8 cellular contexts compared by ENCODE assay signal in the genomic region with DNA sequence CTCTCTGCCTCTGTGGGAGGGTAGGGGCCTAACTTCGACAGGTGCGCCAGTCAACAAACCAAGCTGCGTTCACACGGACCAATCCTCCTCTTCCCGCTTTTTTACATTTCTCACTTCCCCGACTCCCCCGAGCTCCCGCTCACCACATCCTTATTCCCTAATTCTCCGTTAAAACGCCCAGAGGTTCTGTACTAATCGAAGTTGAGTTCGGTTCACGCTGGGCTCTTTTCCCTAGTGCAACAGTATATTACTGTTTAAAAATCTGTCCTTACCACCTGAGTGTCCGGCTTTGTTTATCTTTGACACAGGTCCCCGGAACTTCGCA. TPM values are rescaled to one million over a fixed set of nuclear protein-coding genes. Genes with fewer than 3 reads are reported as not detected.
DNase-seq lines count a peak whose midpoint lies in the region; ATAC-seq and TF ChIP-seq lines count a peak whose summit lies in the region.

No MANE protein-coding gene starts in this region.

- peaks cover 5% of the 10 kb centered on the region for H3K79me1 ChIP-seq in trophoblast cell (ENCODE audit: low read length)

- peak overlapping the region; percentile 82 for H3K27ac Mint-ChIP-seq in activated CD8-positive, alpha-beta T cell treated with anti-CD3 and anti-CD28 coated beads, Interleukin-2, amount 10 ng/mL, durations not matched to agents 7 days and 5 days

- H4K8ac ChIP-seq in trophoblast cell (ENCODE audit: low read depth, low read length): peak overlapping the region; percentile 99

- peak overlapping the region; percentile 91 for H2BK120ac ChIP-seq in trophoblast cell (ENCODE audit: insufficient read depth, low read length, poor library complexity)

- H3K27me3 ChIP-seq in Loucy (ENCODE audit: insufficient read depth, low read length, poor library complexity, severe bottlenecking): no peaks in the 10 kb centered on the region
- H3K27me3 ChIP-seq in trophoblast cell (ENCODE audit: insufficient read depth, low read length): no peaks in the 10 kb centered on the region

- peaks cover 52% of the 10 kb centered on the region for H3K4me1 Mint-ChIP-seq in activated CD8-positive, alpha-beta T cell treated with anti-CD3 and anti-CD28 coated beads, Interleukin-2, amount 10 ng/mL, durations not matched to agents 7 days and 5 days (ENCODE audit: low read depth)

- no peaks in the 10 kb centered on the region for H3K27me3 Mint-ChIP-seq in activated CD8-positive, alpha-beta T cell treated with anti-CD3 and anti-CD28 coated beads, Interleukin-2, amount 10 ng/mL, durations not matched to agents 7 days and 5 days (ENCODE audit: low read depth)

- CTCF ChIA-PET in activated CD8-positive, alpha-beta T cell treated with anti-CD3 and anti-CD28 coated beads, Interleukin-2, amount 10 ng/mL, durations not matched to agents 7 days and 5 days (lab: Charles Lee): interaction anchor here (1.0 to 1.6 kb wide), 4 partner anchors 15 to 55 kb away, joined by 3 to 6 read pairs (median 4); partner anchors contain the start of gene WDR33

- H3K4me3 ChIP-seq in Loucy (ENCODE audit: low read length, poor library complexity, severe bottlenecking): peak overlapping the region; percentile 98
- H3K4me3 ChIP-seq in fibroblast of the aortic adventitia (ENCODE audit: low read depth, low read length): peak overlapping the region; percentile 92
- H3K4me3 ChIP-seq in trophoblast cell (ENCODE audit: low read depth, low read length): peak overlapping the region; percentile 95

- H2BK5ac ChIP-seq in trophoblast cell (ENCODE audit: low read depth, low read length, poor library complexity): peak overlapping the region; percentile 64

- H2AFZ ChIP-seq in Loucy (ENCODE audit: low read length): peak overlapping the region; percentile 80; the same call in 1 of the 2 replicates
- H2AFZ ChIP-seq in trophoblast cell (ENCODE audit: insufficient read depth, low read length, poor library complexity): peak overlapping the region; percentile 93

- peak overlapping the region; percentile 97 for H3K9ac ChIP-seq in Loucy (ENCODE audit: low read depth, low read length, poor library complexity, severe bottlenecking)
- peak overlapping the region; percentile 87 for H3K9ac ChIP-seq in trophoblast cell (ENCODE audit: low read length)

- H3K36me3 Mint-ChIP-seq in activated CD8-positive, alpha-beta T cell treated with anti-CD3 and anti-CD28 coated beads, Interleukin-2, amount 10 ng/mL, durations not matched to agents 7 days and 5 days (ENCODE audit: low read depth): peaks cover 24% of the 10 kb centered on the region

- H3K4me2 ChIP-seq in Loucy (ENCODE audit: low read depth, low read length, poor library complexity, severe bottlenecking): peak overlapping the region; percentile 98
- H3K4me2 ChIP-seq in trophoblast cell (ENCODE audit: low read length): peak overlapping the region; percentile 88

- peak overlapping the region; percentile 97 for H3K18ac ChIP-seq in trophoblast cell (ENCODE audit: low read length)

- peaks cover 51% of the 10 kb centered on the region for H4K20me1 ChIP-seq in Loucy (ENCODE audit: insufficient read depth, low read length, poor library complexity, severe bottlenecking)

- peaks cover 31% of the 10 kb centered on the region for H3K4me1 ChIP-seq in Loucy (ENCODE audit: insufficient read depth, low read length, poor library complexity, severe bottlenecking)
- peaks cover 11 to 14% of the 10 kb centered on the region in 2 experiments for H3K4me1 ChIP-seq in trophoblast cell (ENCODE audit: control insufficient read depth in 1 of 2, insufficient read depth in 2 of 2, low read length in 2 of 2)

- H3K9me3 ChIP-seq in Loucy (ENCODE audit: insufficient read depth, low read depth, low read length) (no peaks in the 10 kb centered on the region), trophoblast cell (ENCODE audit: insufficient read depth, low read depth, low read length) (no peaks in the 10 kb centered on the region)

- peak; percentile 34 for DNase-seq in stimulated activated CD4-positive, alpha-beta T cell treated with anti-CD3 and anti-CD28 coated beads, Interleukin-15, amount 100 ng/mL, for 24 hours
- DNase-seq in stimulated activated CD4-positive, alpha-beta T cell treated with anti-CD3 and anti-CD28 coated beads, Interleukin-4, amount 100 ng/mL, for 4 hours: no peak
- peak; percentile 48 for DNase-seq in activated CD8-positive, alpha-beta T cell treated with anti-CD3 and anti-CD28 coated beads, Interleukin-2, amount 10 ng/mL, durations not matched to agents 7 days and 5 days
- DNase-seq in fibroblast of the aortic adventitia (ENCODE audit: low read depth) (peak; percentile 26), trophoblast cell (no peak), medulla oblongata (ENCODE audit: extremely low spot score) (no peak)

- peak overlapping the region; percentile 87 for H3K4me3 Mint-ChIP-seq in activated CD8-positive, alpha-beta T cell treated with anti-CD3 and anti-CD28 coated beads, Interleukin-2, amount 10 ng/mL, durations not matched to agents 7 days and 5 days

- no peaks in the 10 kb centered on the region for H3K9me3 Mint-ChIP-seq in activated CD8-positive, alpha-beta T cell treated with anti-CD3 and anti-CD28 coated beads, Interleukin-2, amount 10 ng/mL, durations not matched to agents 7 days and 5 days (ENCODE audit: insufficient read depth)

- H2BK12ac ChIP-seq in trophoblast cell (ENCODE audit: low read length): no peak overlapping the region

- H3F3A ChIP-seq in Loucy (ENCODE audit: low read depth): no peaks in the 10 kb centered on the region

- no CpG with 5 or more reads among the region's 16 CpGs for WGBS in trophoblast cell (ENCODE audit: extremely low coverage, insufficient coverage, insufficient read length)

- H3K4ac ChIP-seq in trophoblast cell (ENCODE audit: low read depth, low read length): peak overlapping the region; percentile 93

- POLR2A ChIA-PET in activated CD8-positive, alpha-beta T cell treated with anti-CD3 and anti-CD28 coated beads, Interleukin-2, amount 10 ng/mL, durations not matched to agents 7 days and 5 days (lab: Charles Lee): interaction anchor here (1.0 to 1.9 kb wide), 6 partner anchors 13 to 234 kb away, joined by 3 to 8 read pairs (median 5); partner anchors contain the start of genes UGGT1 and WDR33

- H3K23ac ChIP-seq in trophoblast cell (ENCODE audit: low read length): no peak overlapping the region

- peaks cover 9% of the 10 kb centered on the region; the same call in 1 of the 2 replicates for H3K36me3 ChIP-seq in Loucy (ENCODE audit: insufficient read depth, low read length)
- H3K36me3 ChIP-seq in trophoblast cell (ENCODE audit: control insufficient read depth in 1 of 2, insufficient read depth in 2 of 2, low read length in 2 of 2): peaks cover 5 to 6% of the 10 kb centered on the region in 2 experiments

- TF ChIP-seq CTCF in Loucy (conservative IDR thresholded peaks at IDR 0.05; ENCODE audit: low read length) (no peak), fibroblast of the aortic adventitia (IDR thresholded peaks at IDR 0.05; ENCODE audit: insufficient read depth, low read length) (no peak)

- peak overlapping the region; percentile 93 for H4K12ac ChIP-seq in trophoblast cell (ENCODE audit: low read depth, low read length)

- H3K79me2 ChIP-seq in Loucy (ENCODE audit: insufficient read depth, low read length) (peaks cover 54% of the 10 kb centered on the region), trophoblast cell (ENCODE audit: control insufficient read depth, insufficient read depth, low read length, poor library complexity) (peaks cover 12% of the 10 kb centered on the region)

- no peak overlapping the region for H3K27ac ChIP-seq in trophoblast cell (ENCODE audit: low read depth, low read length)

- peak; percentile 35 for ATAC-seq in activated CD8-positive, alpha-beta T cell treated with anti-CD3 and anti-CD28 coated beads, Interleukin-2, amount 10 ng/mL, durations not matched to agents 7 days and 5 days
- no peak for ATAC-seq in GM19328 (IDR thresholded peaks at IDR 0.05; ENCODE audit: unreplicated experiment)

- peak overlapping the region; percentile 83 for H2AK5ac ChIP-seq in trophoblast cell (ENCODE audit: low read length)

- H3K14ac ChIP-seq in trophoblast cell (ENCODE audit: low read length): peak overlapping the region; percentile 99

- peak overlapping the region; percentile 92 for H4K91ac ChIP-seq in trophoblast cell (ENCODE audit: low read depth, low read length)

- no peaks in the 10 kb centered on the region for H3K9me2 ChIP-seq in Loucy (replicated peaks; ENCODE audit: low read depth, low read length)

RNA-seq across cellular contexts. Expression of gene POLR2D, which starts 0.5 kb away (rescaled TPM):
- total RNA-seq in activated CD8-positive, alpha-beta T cell treated with anti-CD3 and anti-CD28 coated beads, Interleukin-2, amount 10 ng/mL, durations not matched to agents 7 days and 5 days: 10 to 100 TPM; 51.1 to 52.5 TPM
- 10.9 and 24.7 TPM in 2 replicates for total RNA-seq in fibroblast of the aortic adventitia (ENCODE audit: low replicate concordance)
- 18.1 and 18.4 TPM in 2 replicates for polyA plus RNA-seq in trophoblast cell (2013)

RNA-seq across cellular contexts. Expression of gene AMMECR1L, which starts 28.3 kb away (rescaled TPM):
- 10 to 100 TPM; 14.5 to 15.0 TPM for total RNA-seq in activated CD8-positive, alpha-beta T cell treated with anti-CD3 and anti-CD28 coated beads, Interleukin-2, amount 10 ng/mL, durations not matched to agents 7 days and 5 days
- total RNA-seq in fibroblast of the aortic adventitia (ENCODE audit: low replicate concordance): 7.6 and 12.4 TPM in 2 replicates
- 19.5 and 19.6 TPM in 2 replicates for polyA plus RNA-seq in trophoblast cell (2013)

RNA-seq across cellular contexts. Expression of gene WDR33, which starts 46.5 kb away (rescaled TPM):
- 10 to 100 TPM; 64.3 to 68.3 TPM for total RNA-seq in activated CD8-positive, alpha-beta T cell treated with anti-CD3 and anti-CD28 coated beads, Interleukin-2, amount 10 ng/mL, durations not matched to agents 7 days and 5 days
- total RNA-seq in fibroblast of the aortic adventitia (ENCODE audit: low replicate concordance): 17.8 and 34.4 TPM in 2 replicates
- polyA plus RNA-seq in trophoblast cell (2013): 21.7 and 22.9 TPM in 2 replicates

Comparison
In these comparisons a context has a peak if more than half of its experiments do, and no peak if none do; other contexts are left out.
1. DNase-seq: peak in stimulated activated CD4-positive, alpha-beta T cell treated with anti-CD3 and anti-CD28 coated beads, Interleukin-15, amount 100 ng/mL, for 24 hours (single experiment), activated CD8-positive, alpha-beta T cell treated with anti-CD3 and anti-CD28 coated beads, Interleukin-2, amount 10 ng/mL, durations not matched to agents 7 days and 5 days (single experiment) and fibroblast of the aortic adventitia (single experiment); none in stimulated activated CD4-positive, alpha-beta T cell treated with anti-CD3 and anti-CD28 coated beads, Interleukin-4, amount 100 ng/mL, for 4 hours (0 of 2), trophoblast cell (0 of 2) and medulla oblongata (single experiment).
2. Peak in every context shown above with its lines, with median percentiles within 50 percentile points of each other: H3K4me3 ChIP-seq.